Comparison of ENCODE assay signal across 9 cellular contexts in the genomic region with DNA sequence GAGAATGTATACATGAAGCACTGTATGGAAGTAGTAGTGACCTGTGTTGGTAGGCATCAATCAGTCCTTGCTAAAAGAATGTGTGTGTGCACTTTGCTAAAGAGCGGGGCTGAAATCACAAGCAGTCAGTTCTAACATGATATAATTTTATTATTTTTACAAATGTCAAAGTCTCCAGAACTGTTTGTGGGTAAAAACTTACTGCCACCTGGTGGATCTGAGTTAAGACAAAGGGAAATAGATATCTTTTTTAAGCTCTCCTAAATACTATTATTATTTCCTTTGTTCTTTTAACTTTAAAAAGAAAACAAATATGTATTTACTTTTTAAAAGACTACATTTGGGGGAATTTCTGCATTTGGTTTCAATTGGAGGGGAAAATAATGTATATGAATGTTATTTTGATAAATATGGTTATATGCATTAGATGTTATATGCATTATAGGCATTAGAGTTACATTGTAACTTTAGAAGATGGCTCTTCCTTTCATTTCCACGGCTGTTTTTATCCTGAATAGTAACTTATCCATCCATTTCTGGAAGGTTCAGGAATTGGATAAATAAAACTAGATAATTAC. TPM values are rescaled to one million over a fixed set of nuclear protein-coding genes. Genes with fewer than 3 reads are reported as not detected.
DNase-seq lines count a peak whose midpoint lies in the region; ATAC-seq and TF ChIP-seq lines count a peak whose summit lies in the region.
"Had no signal": no experiment of that assay in that cellular context is flagged by ENCODE, and none has a peak within 500 bp of the region (broad histone marks: within the 10 kb centered on the region; RNA-seq: fewer than 3 reads in every experiment).

No MANE protein-coding gene starts in this region.

- ATAC-seq in activated CD8-positive, alpha-beta T cell treated with anti-CD3 and anti-CD28 coated beads for 36 hours: no peak
- ATAC-seq in activated CD8-positive, alpha-beta T cell treated with anti-CD3 and anti-CD28 coated beads, Interleukin-2, amount 10 ng/mL, durations not matched to agents 7 days and 5 days: no peak
- ATAC-seq in HG03196 (IDR thresholded peaks at IDR 0.05; ENCODE audit: unreplicated experiment): no peak
- no peak for ATAC-seq in GM19035 (IDR thresholded peaks at IDR 0.05; ENCODE audit: unreplicated experiment)

- no peaks in the 10 kb centered on the region for H3K27me3 ChIP-seq in tibial nerve
- no peaks in the 10 kb centered on the region for H3K27me3 ChIP-seq in thyroid gland

- WGBS in tibial nerve, 2 donors: 45 to 56% methylated on average over 2 of the region's 2 CpGs
- WGBS in thyroid gland, 2 donors: 40 to 47% methylated on average over 2 of the region's 2 CpGs

- peaks cover 31% of the 10 kb centered on the region for H3K27me3 Mint-ChIP-seq in activated CD8-positive, alpha-beta T cell treated with anti-CD3 and anti-CD28 coated beads for 36 hours
- peaks cover 20% of the 10 kb centered on the region for H3K27me3 Mint-ChIP-seq in activated CD8-positive, alpha-beta T cell treated with anti-CD3 and anti-CD28 coated beads, Interleukin-2, amount 10 ng/mL, durations not matched to agents 7 days and 5 days (ENCODE audit: low read depth)

- H3K36me3 ChIP-seq in tibial nerve (no peaks in the 10 kb centered on the region), thyroid gland (no peaks in the 10 kb centered on the region)

- DNase-seq in activated CD8-positive, alpha-beta T cell treated with anti-CD3 and anti-CD28 coated beads for 36 hours: no peak
- DNase-seq in activated CD8-positive, alpha-beta T cell treated with anti-CD3 and anti-CD28 coated beads, Interleukin-2, amount 10 ng/mL, durations not matched to agents 7 days and 5 days: no peak
- peak; percentile 34 for DNase-seq in RWPE1 (ENCODE audit: low spot score)
- peak; percentile 72 for DNase-seq in fibroblast of villous mesenchyme (ENCODE audit: low read depth)
- DNase-seq in tibial nerve (ENCODE audit: low spot score in 2 of 2): no peak
- DNase-seq in thyroid gland: no peak
- DNase-seq: NCI-H774 had no signal

- TF ChIP-seq POLR2A in tibial nerve (IDR thresholded peaks at IDR 0.05): no peak
- no peak for TF ChIP-seq POLR2A in thyroid gland (IDR thresholded peaks at IDR 0.05)

- CTCF ChIA-PET in activated CD8-positive, alpha-beta T cell treated with anti-CD3 and anti-CD28 coated beads for 36 hours (lab: Charles Lee): interaction anchor here (0.7 to 1.2 kb wide), 4 partner anchors 16 to 209 kb away, joined by 3 to 7 read pairs (median 4); no protein-coding TSS in a partner anchor
- CTCF ChIA-PET in activated CD8-positive, alpha-beta T cell treated with anti-CD3 and anti-CD28 coated beads, Interleukin-2, amount 10 ng/mL, durations not matched to agents 7 days and 5 days (lab: Charles Lee): interaction anchor here (0.6 to 1.5 kb wide), 6 partner anchors 9 to 240 kb away, joined by 3 to 5 read pairs (median 4); partner anchors contain the start of gene SRD5A3
- CTCF ChIA-PET in RWPE1 (lab: Yijun Ruan, JAX): interaction anchor here (0.6 to 1.0 kb wide), 5 partner anchors 81 to 487 kb away, joined by 3 to 5 read pairs (median 4); partner anchors contain the start of gene NMU

- H3K9me3 Mint-ChIP-seq in activated CD8-positive, alpha-beta T cell treated with anti-CD3 and anti-CD28 coated beads for 36 hours: peaks cover 4% of the 10 kb centered on the region
- no peaks in the 10 kb centered on the region for H3K9me3 Mint-ChIP-seq in activated CD8-positive, alpha-beta T cell treated with anti-CD3 and anti-CD28 coated beads, Interleukin-2, amount 10 ng/mL, durations not matched to agents 7 days and 5 days (ENCODE audit: insufficient read depth)

- H3K27ac Mint-ChIP-seq in activated CD8-positive, alpha-beta T cell treated with anti-CD3 and anti-CD28 coated beads for 36 hours: no peak overlapping the region
- no peak overlapping the region for H3K27ac Mint-ChIP-seq in activated CD8-positive, alpha-beta T cell treated with anti-CD3 and anti-CD28 coated beads, Interleukin-2, amount 10 ng/mL, durations not matched to agents 7 days and 5 days

- POLR2A ChIA-PET in activated CD8-positive, alpha-beta T cell treated with anti-CD3 and anti-CD28 coated beads for 36 hours (lab: Charles Lee): no interaction called here
- POLR2A ChIA-PET in activated CD8-positive, alpha-beta T cell treated with anti-CD3 and anti-CD28 coated beads, Interleukin-2, amount 10 ng/mL, durations not matched to agents 7 days and 5 days (lab: Charles Lee): no interaction called here
- POLR2A ChIA-PET in RWPE1 (lab: Yijun Ruan, JAX; ENCODE audit: low non-redundant PET): no interaction called here

- H3K4me3 ChIP-seq in fibroblast of villous mesenchyme (ENCODE audit: low read depth, low read length): no peak overlapping the region
- H3K4me3 ChIP-seq in tibial nerve: no peak overlapping the region
- no peak overlapping the region for H3K4me3 ChIP-seq in thyroid gland (replicated peaks in 1 of 3)

- H3K27ac ChIP-seq in RWPE1: no peak overlapping the region
- no peak overlapping the region for H3K27ac ChIP-seq in tibial nerve
- no peak overlapping the region for H3K27ac ChIP-seq in thyroid gland

- H3K4me1 ChIP-seq in tibial nerve: peaks cover 0 to 10% (median 0%) of the 10 kb centered on the region in 4 donors
- no peaks in the 10 kb centered on the region for H3K4me1 ChIP-seq in thyroid gland

- H3K9me3 ChIP-seq in tibial nerve (no peaks in the 10 kb centered on the region), thyroid gland (no peaks in the 10 kb centered on the region)

- no peaks in the 10 kb centered on the region for H3K36me3 Mint-ChIP-seq in activated CD8-positive, alpha-beta T cell treated with anti-CD3 and anti-CD28 coated beads for 36 hours (ENCODE audit: low read depth)
- H3K36me3 Mint-ChIP-seq in activated CD8-positive, alpha-beta T cell treated with anti-CD3 and anti-CD28 coated beads, Interleukin-2, amount 10 ng/mL, durations not matched to agents 7 days and 5 days (ENCODE audit: low read depth): no peaks in the 10 kb centered on the region

- TF ChIP-seq CTCF in activated CD8-positive, alpha-beta T cell treated with anti-CD3 and anti-CD28 coated beads for 36 hours (IDR thresholded peaks at IDR 0.05): peak; percentile 58
- TF ChIP-seq CTCF in RWPE1 (conservative IDR thresholded peaks at IDR 0.05; ENCODE audit: low read depth) (peak; percentile 37), fibroblast of villous mesenchyme (IDR thresholded peaks at IDR 0.05; ENCODE audit: insufficient read depth, low read depth, low read length) (peak; percentile 57), tibial nerve (IDR thresholded peaks at IDR 0.05) (peak in 4 of 5 experiments; percentile 16 to 37 (median 24)), thyroid gland (IDR thresholded peaks at IDR 0.05) (peak in 3 of 6 experiments; percentile 38 to 49 (median 43))

- no peak for TF ChIP-seq EP300 in tibial nerve (IDR thresholded peaks at IDR 0.05)

- no peak overlapping the region for H3K4me3 Mint-ChIP-seq in activated CD8-positive, alpha-beta T cell treated with anti-CD3 and anti-CD28 coated beads for 36 hours
- no peak overlapping the region for H3K4me3 Mint-ChIP-seq in activated CD8-positive, alpha-beta T cell treated with anti-CD3 and anti-CD28 coated beads, Interleukin-2, amount 10 ng/mL, durations not matched to agents 7 days and 5 days

- intact Hi-C loops in activated CD8-positive, alpha-beta T cell treated with anti-CD3 and anti-CD28 coated beads for 36 hours (cut with micrococcal nuclease): loop anchor here (5.0 kb wide), 1 partner anchor 207 kb away; the partner anchor contains the start of gene SRD5A3
- intact Hi-C loops in thyroid gland (cut with DNase I): no loop called here

- peaks cover 17% of the 10 kb centered on the region for H3K4me1 Mint-ChIP-seq in activated CD8-positive, alpha-beta T cell treated with anti-CD3 and anti-CD28 coated beads for 36 hours (ENCODE audit: low read depth)
- peaks cover 14% of the 10 kb centered on the region for H3K4me1 Mint-ChIP-seq in activated CD8-positive, alpha-beta T cell treated with anti-CD3 and anti-CD28 coated beads, Interleukin-2, amount 10 ng/mL, durations not matched to agents 7 days and 5 days (ENCODE audit: low read depth)

RNA-seq across cellular contexts. Expression of gene CLOCK, which starts 7.8 kb away (rescaled TPM):
- 1 to 10 TPM; 8.2 to 8.8 TPM for total RNA-seq in activated CD8-positive, alpha-beta T cell treated with anti-CD3 and anti-CD28 coated beads for 36 hours
- 1 to 10 TPM; 7.1 to 9.3 TPM for total RNA-seq in activated CD8-positive, alpha-beta T cell treated with anti-CD3 and anti-CD28 coated beads, Interleukin-2, amount 10 ng/mL, durations not matched to agents 7 days and 5 days
- total RNA-seq in fibroblast of villous mesenchyme: 42.8 and 69.1 TPM in 2 replicates
- 10 to 100 TPM; 17.8 to 48.0 (median 27.6) TPM for total RNA-seq in tibial nerve
- 10 to 100 TPM; 26.1 to 60.3 (median 31.6) TPM for total RNA-seq in thyroid gland

RNA-seq across cellular contexts. Expression of gene PDCL2, which starts 37.5 kb away (rescaled TPM):
- total RNA-seq in activated CD8-positive, alpha-beta T cell treated with anti-CD3 and anti-CD28 coated beads for 36 hours: not detected
- total RNA-seq in activated CD8-positive, alpha-beta T cell treated with anti-CD3 and anti-CD28 coated beads, Interleukin-2, amount 10 ng/mL, durations not matched to agents 7 days and 5 days: not detected
- total RNA-seq in fibroblast of villous mesenchyme: not detected in 2 replicates
- not detected for total RNA-seq in tibial nerve
- total RNA-seq in thyroid gland: not detected

Comparison
In these comparisons a context has a peak if more than half of its experiments do, and no peak if none do; other contexts are left out.
1. DNase-seq: peak in RWPE1 (single experiment) and fibroblast of villous mesenchyme (single experiment); none in activated CD8-positive, alpha-beta T cell treated with anti-CD3 and anti-CD28 coated beads for 36 hours (single experiment), activated CD8-positive, alpha-beta T cell treated with anti-CD3 and anti-CD28 coated beads, Interleukin-2, amount 10 ng/mL, durations not matched to agents 7 days and 5 days (single experiment), tibial nerve (0 of 2) and thyroid gland (0 of 2).